1 cellular context compared by ENCODE assay signal in genomic region chr16:67660564-67661028, GRCh38.
TF ChIP-seq lines count a peak whose summit lies in the region.

Gene PARD6A, plus strand, starts transcription at chr16:67660960. Its CDS starts 79 bp downstream, at chr16:67661039.

TF ChIP-seq in HEK293, 187 proteins besides CTCF, POLR2A, EP300 and RAD21 (continued from another document):
- TF ChIP-seq PATZ1 (tag by site-specific recombination; IDR thresholded peaks at IDR 0.05) (peak; percentile 88), KLF10 (tag by site-specific recombination; IDR thresholded peaks at IDR 0.05) (peak; percentile 19; the same call in 1 of the 2 replicates), ZNF16 (tag by site-specific recombination; IDR thresholded peaks at IDR 0.05; ENCODE audit: low read depth) (no peak), PBX3 (CRISPR knock-in tag; IDR thresholded peaks at IDR 0.05) (no peak), SETDB1 (IDR thresholded peaks at IDR 0.05; ENCODE audit: insufficient read length, low read length) (no peak), ZNF792 (tag by site-specific recombination; IDR thresholded peaks at IDR 0.05) (peak; percentile 73; the same call in 1 of the 2 replicates), SP7 (tag by site-specific recombination; IDR thresholded peaks at IDR 0.05) (peak; percentile 40), ZNF302 (tag by site-specific recombination; IDR thresholded peaks at IDR 0.05; ENCODE audit: low read depth) (no peak), FEZF1 (tag by site-specific recombination; IDR thresholded peaks at IDR 0.05) (peak; percentile 38; the same call in 1 of the 2 replicates), ZNF121 (tag by site-specific recombination; IDR thresholded peaks at IDR 0.05) (no peak), TSHZ1 (tag by site-specific recombination; IDR thresholded peaks at IDR 0.05; ENCODE audit: borderline replicate concordance) (no peak), RBAK (tag by site-specific recombination; IDR thresholded peaks at IDR 0.05) (no peak), ZNF391 (tag by site-specific recombination; IDR thresholded peaks at IDR 0.05; ENCODE audit: borderline replicate concordance, low read depth) (peak; percentile 20; the same call in 1 of the 2 replicates), ZBTB26 (tag by site-specific recombination; optimal IDR thresholded peaks at IDR 0.05) (peak; percentile 45), ZBTB48 (tag by site-specific recombination; IDR thresholded peaks at IDR 0.05) (peak; percentile 14; the same call in 1 of the 2 replicates), PRDM10 (tag by site-specific recombination; IDR thresholded peaks at IDR 0.05) (peak; percentile 98), ZBTB7A (tag by site-specific recombination; IDR thresholded peaks at IDR 0.05; ENCODE audit: low read depth) (peak; percentile 79; the same call in 1 of the 2 replicates), ZNF561 (tag by site-specific recombination; IDR thresholded peaks at IDR 0.05; ENCODE audit: borderline replicate concordance) (peak; percentile 57; the same call in 1 of the 2 replicates), ZBTB17 (tag by site-specific recombination; IDR thresholded peaks at IDR 0.05) (peak; percentile 66), ZIC2 (tag by site-specific recombination; IDR thresholded peaks at IDR 0.05) (0 out of 2 replicates have a peak, but pooled peaks have one; percentile 9), ZBTB49 (tag by site-specific recombination; IDR thresholded peaks at IDR 0.05; ENCODE audit: low read depth) (no peak), ZXDB (tag by site-specific recombination; IDR thresholded peaks at IDR 0.05) (peak; percentile 40; the same call in 1 of the 2 replicates), ZNF629 (tag by site-specific recombination; IDR thresholded peaks at IDR 0.05) (peak; percentile 98), ATF2 (tag by site-specific recombination; IDR thresholded peaks at IDR 0.05; ENCODE audit: low read depth) (peak; percentile 83), ZNF677 (tag by site-specific recombination; IDR thresholded peaks at IDR 0.05) (no peak), ZNF335 (tag by site-specific recombination; conservative IDR thresholded peaks at IDR 0.05) (peak; percentile 97), PRDM4 (tag by site-specific recombination; IDR thresholded peaks at IDR 0.05) (peak; percentile 25; the same call in 1 of the 2 replicates), ZNF350 (tag by site-specific recombination; IDR thresholded peaks at IDR 0.05) (no peak), SP2 (tag by site-specific recombination; IDR thresholded peaks at IDR 0.05) (peak; percentile 77), GLIS1 (tag by site-specific recombination; IDR thresholded peaks at IDR 0.05) (peak; percentile 20; the same call in 1 of the 2 replicates), ZNF560 (tag by site-specific recombination; IDR thresholded peaks at IDR 0.05; ENCODE audit: borderline replicate concordance) (no peak)
